ENCODE assay signal across 9 cellular contexts in genomic region chr20:39092733-39093410, GRCh38.
"Had no signal": no experiment of that assay in that cellular context is flagged by ENCODE, and none has a peak within 500 bp of the region (broad histone marks: within the 10 kb centered on the region; RNA-seq: fewer than 3 reads in every experiment).

No MANE protein-coding gene starts in this region.

- H3K27ac ChIP-seq: GM23248, HL-60 had no signal

- H3K27ac Mint-ChIP-seq: HFFc6 had no signal

- H3K4me3 ChIP-seq: GM23248 had no signal

- H3K4me3 Mint-ChIP-seq: HFFc6, IgD-negative memory B cell had no signal

- DNase-seq: GM23248, GOT3, H7, HCEC 1CT, HFFc6, KBM-7 had no signal

- H2AFZ ChIP-seq: GM23248 had no signal

- H3K9me3 Mint-ChIP-seq: IgD-negative memory B cell had no signal

- ATAC-seq: HepG2 had no signal

- H3K36me3 Mint-ChIP-seq: IgD-negative memory B cell had no signal

- H3K9ac ChIP-seq: GM23248 had no signal
